ENCODE assay signal across 1 cellular context in the genomic region with DNA sequence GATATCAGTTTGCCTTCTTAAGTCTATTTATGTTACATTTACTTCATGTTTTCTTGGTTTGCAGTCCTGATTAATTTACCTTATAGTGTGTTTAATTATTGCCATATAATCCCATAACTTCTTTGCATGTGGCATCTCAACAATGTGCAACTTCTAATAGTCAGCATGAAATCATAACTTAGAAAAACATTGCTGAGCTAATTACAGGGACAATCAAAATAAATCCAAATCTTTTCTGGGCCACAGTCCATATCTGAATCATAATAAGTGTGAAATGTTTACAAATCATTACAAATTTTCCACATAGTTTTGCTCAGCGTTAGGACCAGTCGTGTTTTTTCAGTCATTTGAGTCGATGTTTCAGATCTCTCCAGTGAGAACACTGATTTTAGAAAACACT.
A peak's percentile ranks its signal among the peaks of the same experiment; 100 is the strongest.
TF ChIP-seq lines count a peak whose summit lies in the region.

No MANE protein-coding gene starts in this region.

TF ChIP-seq in IMR-90, 13 proteins besides CTCF, POLR2A, EP300 and RAD21:
- TF ChIP-seq MXI1 (IDR thresholded peaks at IDR 0.05; ENCODE audit: borderline replicate concordance, low read depth, low read length) = no peak
- TF ChIP-seq, protein P1, sequence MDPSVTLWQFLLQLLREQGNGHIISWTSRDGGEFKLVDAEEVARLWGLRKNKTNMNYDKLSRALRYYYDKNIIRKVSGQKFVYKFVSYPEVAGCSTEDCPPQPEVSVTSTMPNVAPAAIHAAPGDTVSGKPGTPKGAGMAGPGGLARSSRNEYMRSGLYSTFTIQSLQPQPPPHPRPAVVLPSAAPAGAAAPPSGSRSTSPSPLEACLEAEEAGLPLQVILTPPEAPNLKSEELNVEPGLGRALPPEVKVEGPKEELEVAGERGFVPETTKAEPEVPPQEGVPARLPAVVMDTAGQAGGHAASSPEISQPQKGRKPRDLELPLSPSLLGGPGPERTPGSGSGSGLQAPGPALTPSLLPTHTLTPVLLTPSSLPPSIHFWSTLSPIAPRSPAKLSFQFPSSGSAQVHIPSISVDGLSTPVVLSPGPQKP (IDR thresholded peaks at IDR 0.05; ENCODE audit: borderline replicate concordance, low read depth, low read length) = no peak
- peak; percentile 36; the same call in 1 of the 2 replicates for TF ChIP-seq MAFK (IDR thresholded peaks at IDR 0.05; ENCODE audit: low read depth, low read length)
- TF ChIP-seq FOS (IDR thresholded peaks at IDR 0.05; ENCODE audit: low read depth, low read length) = no peak
- TF ChIP-seq RCOR1 (IDR thresholded peaks at IDR 0.05; ENCODE audit: insufficient replicate concordance, low read length) = no peak
- TF ChIP-seq NFE2L2 (IDR thresholded peaks at IDR 0.05; ENCODE audit: low read depth, low read length) = no peak
- TF ChIP-seq BHLHE40 (IDR thresholded peaks at IDR 0.05; ENCODE audit: low read depth, low read length) = no peak; the same call in 1 of the 2 replicates
- TF ChIP-seq SMC3 (IDR thresholded peaks at IDR 0.05; ENCODE audit: low read depth, low read length) = no peak
- no peak for TF ChIP-seq MAZ (IDR thresholded peaks at IDR 0.05; ENCODE audit: borderline replicate concordance, low read depth, low read length)
- no peak for TF ChIP-seq CHD1 (IDR thresholded peaks at IDR 0.05; ENCODE audit: low read depth, low read length)
- TF ChIP-seq USF2 (IDR thresholded peaks at IDR 0.05; ENCODE audit: low read depth, low read length) = no peak
- no peak for TF ChIP-seq RFX5 (IDR thresholded peaks at IDR 0.05; ENCODE audit: low read depth, low read length)
- TF ChIP-seq CEBPB (IDR thresholded peaks at IDR 0.05; ENCODE audit: low read depth, low read length) = peak; percentile 0; the same call in 1 of the 2 replicates
